1 cellular context compared by ENCODE assay signal in genomic region chr1:41876533-41877445, GRCh38.
TF ChIP-seq lines count a peak whose summit lies in the region.

No MANE protein-coding gene starts in this region.

TF ChIP-seq in GM23338, 12 proteins besides CTCF, POLR2A, EP300 and RAD21:
- TF ChIP-seq REST (IDR thresholded peaks at IDR 0.05; ENCODE audit: unreplicated experiment) (no peak), ZNF114 (CRISPR knock-in tag; IDR thresholded peaks at IDR 0.05) (no peak), STAT1 (IDR thresholded peaks at IDR 0.05; ENCODE audit: unreplicated experiment) (no peak), EZH2 (IDR thresholded peaks at IDR 0.05; ENCODE audit: low read depth, unreplicated experiment) (no peak), ZNF331 (CRISPR knock-in tag; IDR thresholded peaks at IDR 0.05; ENCODE audit: low read depth) (no peak), POLR2AphosphoS5 (IDR thresholded peaks at IDR 0.05; ENCODE audit: low read depth) (no peak)
- TF ChIP-seq, protein P1, sequence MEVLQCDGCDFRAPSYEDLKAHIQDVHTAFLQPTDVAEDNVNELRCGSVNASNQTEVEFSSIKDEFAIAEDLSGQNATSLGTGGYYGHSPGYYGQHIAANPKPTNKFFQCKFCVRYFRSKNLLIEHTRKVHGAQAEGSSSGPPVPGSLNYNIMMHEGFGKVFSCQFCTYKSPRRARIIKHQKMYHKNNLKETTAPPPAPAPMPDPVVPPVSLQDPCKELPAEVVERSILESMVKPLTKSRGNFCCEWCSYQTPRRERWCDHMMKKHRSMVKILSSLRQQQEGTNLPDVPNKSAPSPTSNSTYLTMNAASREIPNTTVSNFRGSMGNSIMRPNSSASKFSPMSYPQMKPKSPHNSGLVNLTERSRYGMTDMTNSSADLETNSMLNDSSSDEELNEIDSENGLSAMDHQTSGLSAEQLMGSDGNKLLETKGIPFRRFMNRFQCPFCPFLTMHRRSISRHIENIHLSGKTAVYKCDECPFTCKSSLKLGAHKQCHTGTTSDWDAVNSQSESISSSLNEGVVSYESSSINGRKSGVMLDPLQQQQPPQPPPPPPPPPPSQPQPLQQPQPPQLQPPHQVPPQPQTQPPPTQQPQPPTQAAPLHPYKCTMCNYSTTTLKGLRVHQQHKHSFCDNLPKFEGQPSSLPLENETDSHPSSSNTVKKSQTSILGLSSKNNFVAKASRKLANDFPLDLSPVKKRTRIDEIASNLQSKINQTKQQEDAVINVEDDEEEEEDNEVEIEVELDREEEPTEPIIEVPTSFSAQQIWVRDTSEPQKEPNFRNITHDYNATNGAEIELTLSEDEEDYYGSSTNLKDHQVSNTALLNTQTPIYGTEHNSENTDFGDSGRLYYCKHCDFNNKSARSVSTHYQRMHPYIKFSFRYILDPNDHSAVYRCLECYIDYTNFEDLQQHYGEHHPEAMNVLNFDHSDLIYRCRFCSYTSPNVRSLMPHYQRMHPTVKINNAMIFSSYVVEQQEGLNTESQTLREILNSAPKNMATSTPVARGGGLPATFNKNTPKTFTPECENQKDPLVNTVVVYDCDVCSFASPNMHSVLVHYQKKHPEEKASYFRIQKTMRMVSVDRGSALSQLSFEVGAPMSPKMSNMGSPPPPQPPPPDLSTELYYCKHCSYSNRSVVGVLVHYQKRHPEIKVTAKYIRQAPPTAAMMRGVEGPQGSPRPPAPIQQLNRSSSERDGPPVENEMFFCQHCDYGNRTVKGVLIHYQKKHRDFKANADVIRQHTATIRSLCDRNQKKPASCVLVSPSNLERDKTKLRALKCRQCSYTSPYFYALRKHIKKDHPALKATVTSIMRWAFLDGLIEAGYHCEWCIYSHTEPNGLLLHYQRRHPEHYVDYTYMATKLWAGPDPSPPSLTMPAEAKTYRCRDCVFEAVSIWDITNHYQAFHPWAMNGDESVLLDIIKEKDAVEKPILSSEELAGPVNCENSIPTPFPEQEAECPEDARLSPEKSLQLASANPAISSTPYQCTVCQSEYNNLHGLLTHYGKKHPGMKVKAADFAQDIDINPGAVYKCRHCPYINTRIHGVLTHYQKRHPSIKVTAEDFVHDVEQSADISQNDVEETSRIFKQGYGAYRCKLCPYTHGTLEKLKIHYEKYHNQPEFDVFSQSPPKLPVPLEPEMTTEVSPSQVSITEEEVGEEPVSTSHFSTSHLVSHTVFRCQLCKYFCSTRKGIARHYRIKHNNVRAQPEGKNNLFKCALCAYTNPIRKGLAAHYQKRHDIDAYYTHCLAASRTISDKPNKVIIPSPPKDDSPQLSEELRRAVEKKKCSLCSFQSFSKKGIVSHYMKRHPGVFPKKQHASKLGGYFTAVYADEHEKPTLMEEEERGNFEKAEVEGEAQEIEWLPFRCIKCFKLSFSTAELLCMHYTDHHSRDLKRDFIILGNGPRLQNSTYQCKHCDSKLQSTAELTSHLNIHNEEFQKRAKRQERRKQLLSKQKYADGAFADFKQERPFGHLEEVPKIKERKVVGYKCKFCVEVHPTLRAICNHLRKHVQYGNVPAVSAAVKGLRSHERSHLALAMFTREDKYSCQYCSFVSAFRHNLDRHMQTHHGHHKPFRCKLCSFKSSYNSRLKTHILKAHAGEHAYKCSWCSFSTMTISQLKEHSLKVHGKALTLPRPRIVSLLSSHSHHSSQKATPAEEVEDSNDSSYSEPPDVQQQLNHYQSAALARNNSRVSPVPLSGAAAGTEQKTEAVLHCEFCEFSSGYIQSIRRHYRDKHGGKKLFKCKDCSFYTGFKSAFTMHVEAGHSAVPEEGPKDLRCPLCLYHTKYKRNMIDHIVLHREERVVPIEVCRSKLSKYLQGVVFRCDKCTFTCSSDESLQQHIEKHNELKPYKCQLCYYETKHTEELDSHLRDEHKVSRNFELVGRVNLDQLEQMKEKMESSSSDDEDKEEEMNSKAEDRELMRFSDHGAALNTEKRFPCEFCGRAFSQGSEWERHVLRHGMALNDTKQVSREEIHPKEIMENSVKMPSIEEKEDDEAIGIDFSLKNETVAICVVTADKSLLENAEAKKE (CRISPR knock-in tag; IDR thresholded peaks at IDR 0.05) = no peak
